8 cellular contexts compared by ENCODE assay signal in genomic region chr5:73792687-73793320, GRCh38.
DNase-seq lines count a peak whose midpoint lies in the region; ATAC-seq, FAIRE-seq and TF ChIP-seq lines count a peak whose summit lies in the region.

No MANE protein-coding gene starts in this region.

- peak; percentile 86 for FAIRE-seq in GM12891 (lab: Jason Lieb, UNC)

- in situ Hi-C loops in KBM-7 (cut with MboI; ENCODE audit: low pct_unique_long_range_greater_than_20kb, low sequenced_read_pairs) = loop anchor here (25.0 kb wide), 1 partner anchor 206 kb away; no protein-coding TSS in a partner anchor

- H3K79me1 ChIP-seq in trophoblast cell (ENCODE audit: low read length) = no peaks in the 10 kb centered on the region

- H3K4me3 ChIP-seq in A673 (ENCODE audit: low read depth, low read length, poor library complexity, severe bottlenecking) (no peak overlapping the region), RWPE2 (ENCODE audit: severe bottlenecking) (no peak overlapping the region), gastroesophageal sphincter (no peak overlapping the region), trophoblast cell (ENCODE audit: low read depth, low read length) (no peak overlapping the region), uterus (no peak overlapping the region)

- H4K91ac ChIP-seq in trophoblast cell (ENCODE audit: low read depth, low read length) = no peak overlapping the region

- H2AFZ ChIP-seq in trophoblast cell (ENCODE audit: insufficient read depth, low read length, poor library complexity) = no peak overlapping the region

- no peaks in the 10 kb centered on the region for H3K79me2 ChIP-seq in trophoblast cell (ENCODE audit: control insufficient read depth, insufficient read depth, low read length, poor library complexity)

- no peak for TF ChIP-seq POLR2A in GM12891 (IDR thresholded peaks at IDR 0.05; ENCODE audit: low read depth, low read length)
- TF ChIP-seq POLR2A in gastroesophageal sphincter (IDR thresholded peaks at IDR 0.05) = no peak
- no peak for TF ChIP-seq POLR2A in uterus (IDR thresholded peaks at IDR 0.05)

- no peak overlapping the region for H3K23ac ChIP-seq in trophoblast cell (ENCODE audit: low read length)

- TF ChIP-seq CTCF in A673 (conservative IDR thresholded peaks at IDR 0.05; ENCODE audit: low read depth, low read length) = peak; percentile 93
- peak; percentile 100 for TF ChIP-seq CTCF in RWPE2 (IDR thresholded peaks at IDR 0.05; ENCODE audit: poor library complexity, severe bottlenecking)
- peak; percentile 92 to 97 (median 94) for TF ChIP-seq CTCF in gastroesophageal sphincter (IDR thresholded peaks at IDR 0.05)
- TF ChIP-seq CTCF in uterus (IDR thresholded peaks at IDR 0.05) = peak; percentile 93 to 96 (median 94)

- no peak overlapping the region for H4K12ac ChIP-seq in trophoblast cell (ENCODE audit: low read depth, low read length)

- no peak overlapping the region for H3K4me2 ChIP-seq in trophoblast cell (ENCODE audit: low read length)

- no TSS peak for BruUV-seq in A673 (replicated peaks; lab: Mats Ljungman, UMichigan)

- no peak overlapping the region for H3K18ac ChIP-seq in trophoblast cell (ENCODE audit: low read length)

- H3K27me3 ChIP-seq in A673 (replicated peaks; ENCODE audit: insufficient read depth, low read depth, low read length, poor library complexity) = peaks cover 5% of the 10 kb centered on the region
- H3K27me3 ChIP-seq in RWPE2 (ENCODE audit: insufficient read depth, poor library complexity, severe bottlenecking) = no peaks in the 10 kb centered on the region
- no peaks in the 10 kb centered on the region for H3K27me3 ChIP-seq in gastroesophageal sphincter
- H3K27me3 ChIP-seq in trophoblast cell (ENCODE audit: insufficient read depth, low read length) = no peaks in the 10 kb centered on the region
- no peaks in the 10 kb centered on the region for H3K27me3 ChIP-seq in uterus

- no peak overlapping the region for H2AK5ac ChIP-seq in trophoblast cell (ENCODE audit: low read length)

- DNase-seq in A673 (ENCODE audit: low spot score) (peak; percentile 75), GM12891 (ENCODE audit: insufficient read length, low spot score) (peak; percentile 13), KBM-7 (peak; percentile 67), RWPE2 (ENCODE audit: low spot score) (no peak), trophoblast cell (peak; percentile 42 to 86), uterus (peak; percentile 70 to 75)
- DNase-seq in activated effector memory CD4-positive, alpha-beta T cell treated with anti-CD3 and anti-CD28 coated beads, Interleukin-2, amount 50 U/mL, for 16 hours = peak; percentile 85

- POLR2A ChIA-PET in A673 (lab: Charles Lee; ENCODE audit: low non-redundant PET) = no interaction called here

- H3K9ac ChIP-seq in trophoblast cell (ENCODE audit: low read length) = no peak overlapping the region

- CTCF ChIA-PET in A673 (lab: Charles Lee) = interaction anchor here (0.5 to 2.7 kb wide), 3 partner anchors 9 to 306 kb away, joined by 3 to 25 read pairs (median 4); no protein-coding TSS in a partner anchor

- WGBS in gastroesophageal sphincter (ENCODE audit: low coverage in 1 of 2), 2 donors = 0% methylated on average over 2 of the region's 2 CpGs
- WGBS in trophoblast cell (ENCODE audit: extremely low coverage, insufficient coverage, insufficient read length) = no CpG with 5 or more reads among the region's 2 CpGs

- H3K4ac ChIP-seq in trophoblast cell (ENCODE audit: low read depth, low read length) = no peak overlapping the region

- H3K36me3 ChIP-seq in A673 (ENCODE audit: insufficient read depth, low read length, poor library complexity, severe bottlenecking) (no peaks in the 10 kb centered on the region), RWPE2 (ENCODE audit: low read depth) (peaks cover 55% of the 10 kb centered on the region), gastroesophageal sphincter (no peaks in the 10 kb centered on the region), trophoblast cell (ENCODE audit: control insufficient read depth in 1 of 2, insufficient read depth in 2 of 2, low read length in 2 of 2) (no peaks in the 10 kb centered on the region), uterus (no peaks in the 10 kb centered on the region)

- H4K8ac ChIP-seq in trophoblast cell (ENCODE audit: low read depth, low read length) = no peak overlapping the region

- ATAC-seq in RWPE2 (ENCODE audit: low read depth) (peak; percentile 60), gastroesophageal sphincter (peak; percentile 72)

- intact Hi-C loops in A673 (cut with micrococcal nuclease; ENCODE audit: unreplicated experiment) = loop anchor here (1.0 kb wide), 1 partner anchor 202 kb away; no protein-coding TSS in a partner anchor
- intact Hi-C loops in uterus (cut with DNase I; ENCODE audit: low total_unique reads) = no loop called here

- TF ChIP-seq EP300 in gastroesophageal sphincter (IDR thresholded peaks at IDR 0.05) = no peak

- H3K4me1 ChIP-seq in A673 (ENCODE audit: insufficient read depth, low read length, poor library complexity, severe bottlenecking) (peaks cover 20% of the 10 kb centered on the region), RWPE2 (ENCODE audit: insufficient read depth, poor library complexity, severe bottlenecking) (peaks cover 21% of the 10 kb centered on the region), gastroesophageal sphincter (peaks cover 0 to 20% (median 5%) of the 10 kb centered on the region in 3 donors), trophoblast cell (ENCODE audit: control insufficient read depth in 1 of 2, insufficient read depth in 2 of 2, low read length in 2 of 2) (peaks cover 0 to 2% of the 10 kb centered on the region in 2 experiments), uterus (no peaks in the 10 kb centered on the region)

- no peak overlapping the region for H3K14ac ChIP-seq in trophoblast cell (ENCODE audit: low read length)

- no peak overlapping the region for H2BK120ac ChIP-seq in trophoblast cell (ENCODE audit: insufficient read depth, low read length, poor library complexity)

- H3K9me3 ChIP-seq in A673 (ENCODE audit: low read depth, low read length, poor library complexity, severe bottlenecking) = no peaks in the 10 kb centered on the region
- H3K9me3 ChIP-seq in RWPE2 (ENCODE audit: severe bottlenecking) = no peaks in the 10 kb centered on the region
- no peaks in the 10 kb centered on the region for H3K9me3 ChIP-seq in gastroesophageal sphincter
- H3K9me3 ChIP-seq in trophoblast cell (ENCODE audit: insufficient read depth, low read depth, low read length) = no peaks in the 10 kb centered on the region
- no peaks in the 10 kb centered on the region for H3K9me3 ChIP-seq in uterus

- H2BK5ac ChIP-seq in trophoblast cell (ENCODE audit: low read depth, low read length, poor library complexity) = no peak overlapping the region

- no peak overlapping the region for H2BK12ac ChIP-seq in trophoblast cell (ENCODE audit: low read length)

- H3K27ac ChIP-seq in A673 (ENCODE audit: low read depth, low read length, poor library complexity, severe bottlenecking) (no peak overlapping the region), RWPE2 (ENCODE audit: poor library complexity, severe bottlenecking) (peak overlapping the region; percentile 87), gastroesophageal sphincter (no peak overlapping the region), trophoblast cell (ENCODE audit: low read depth, low read length) (no peak overlapping the region), uterus (no peak overlapping the region)

TF ChIP-seq in GM12891, 5 proteins besides CTCF, POLR2A, EP300 and RAD21:
- no peak for TF ChIP-seq SPI1 (IDR thresholded peaks at IDR 0.05; ENCODE audit: low read depth, low read length)
- peak; percentile 68; the same call in 1 of the 2 replicates for TF ChIP-seq POU2F2 (IDR thresholded peaks at IDR 0.05; ENCODE audit: low read depth, low read length)
- TF ChIP-seq POLR2AphosphoS5 (IDR thresholded peaks at IDR 0.05; ENCODE audit: low read depth, low read length) = no peak
- no peak for TF ChIP-seq PAX5 (IDR thresholded peaks at IDR 0.05; ENCODE audit: insufficient read depth, low read length, severe bottlenecking)
- TF ChIP-seq TAF1 (IDR thresholded peaks at IDR 0.05; ENCODE audit: low read depth, low read length) = no peak
